ENCODE assay signal across 8 cellular contexts in genomic region chr14:36321004-36321381, GRCh38. TPM values are rescaled to one million over a fixed set of nuclear protein-coding genes. Genes with fewer than 3 reads are reported as not detected.
DNase-seq lines count a peak whose midpoint lies in the region; ATAC-seq and TF ChIP-seq lines count a peak whose summit lies in the region.
"Not testable (repeated sequence)": the region's sequence is repeated elsewhere in the genome, so short reads cannot be mapped to it uniquely, and the experiment has no call there.

No MANE protein-coding gene starts in this region.

- not testable (repeated sequence) for TF ChIP-seq CTCF in GM23338 (conservative IDR thresholded peaks at IDR 0.05; ENCODE audit: low read depth in 2 of 2); OCI-LY1 (IDR thresholded peaks at IDR 0.05; ENCODE audit: low read length); coronary artery (IDR thresholded peaks at IDR 0.05); hepatocyte (IDR thresholded peaks at IDR 0.05; ENCODE audit: poor library complexity)

- peak overlapping the region; percentile 53 for H3K4me2 ChIP-seq in GM23338
- peak overlapping the region; percentile 77 for H3K4me2 ChIP-seq in OCI-LY1 (ENCODE audit: low read length)
- peak overlapping the region; percentile 71 for H3K4me2 ChIP-seq in hepatocyte

- not testable (repeated sequence) for H3K27me3 Mint-ChIP-seq in GM23338 (ENCODE audit: insufficient read depth, low read depth, poor library complexity)
- peaks cover 12% of the 10 kb centered on the region for H3K27me3 Mint-ChIP-seq in activated T-cell treated with anti-CD3 and anti-CD28 coated beads, Interleukin-2, amount 50 U/mL, for 4 hours (ENCODE audit: low read depth)
- H3K27me3 Mint-ChIP-seq in naive thymus-derived CD8-positive, alpha-beta T cell: peaks cover 4 to 23% (median 11%) of the 10 kb centered on the region in 5 donors

- not testable (repeated sequence) for H4K20me1 ChIP-seq in GM23338 (replicated peaks; ENCODE audit: insufficient read depth); OCI-LY1 (ENCODE audit: insufficient read depth, low read length)
- peaks cover 27% of the 10 kb centered on the region for H4K20me1 ChIP-seq in hepatocyte (ENCODE audit: insufficient read depth, poor library complexity, severe bottlenecking)

- H3K9me2 ChIP-seq in GM23338 (ENCODE audit: insufficient read depth); OCI-LY1 (ENCODE audit: low read depth, low read length); hepatocyte (replicated peaks; ENCODE audit: insufficient read depth): not testable (repeated sequence)

- WGBS in hepatocyte (ENCODE audit: low lambda C conversion rate, missing lambda C conversion rate): 68% methylated on average over 7 of the region's 7 CpGs

- peak overlapping the region; percentile 94 for H3K27ac Mint-ChIP-seq in GM23338
- peak overlapping the region; percentile 87 to 98 (median 94) for H3K27ac Mint-ChIP-seq in naive thymus-derived CD8-positive, alpha-beta T cell
- H3K27ac Mint-ChIP-seq in stimulated activated effector memory CD8-positive, alpha-beta T cell treated with anti-CD3 and anti-CD28 coated beads, Interleukin-12 subunit alpha, Interleukin-12 subunit beta, amount 100 ng/mL, for 72 hours: peak overlapping the region; percentile 90

- H3F3A ChIP-seq in GM23338 (replicated peaks; ENCODE audit: low read depth); OCI-LY1 (ENCODE audit: insufficient read depth, low read length): not testable (repeated sequence)

- H3K4me1 ChIP-seq in ACC112 (ENCODE audit: control insufficient read depth, insufficient read depth, low read length, unreplicated experiment): peaks cover 20% of the 10 kb centered on the region
- H3K4me1 ChIP-seq in GM23338 (ENCODE audit: insufficient read depth): not testable (repeated sequence)
- H3K4me1 ChIP-seq in OCI-LY1 (ENCODE audit: insufficient read depth, low read length, severe bottlenecking): peaks cover 38% of the 10 kb centered on the region
- H3K4me1 ChIP-seq in hepatocyte (ENCODE audit: insufficient read depth): peaks cover 11% of the 10 kb centered on the region

- H3K4me3 ChIP-seq in ACC112 (ENCODE audit: low read depth, low read length) (peak overlapping the region; percentile 94), GM23338 (peak overlapping the region; percentile 73), OCI-LY1 (ENCODE audit: low read depth, low read length, poor library complexity, severe bottlenecking) (peak overlapping the region; percentile 99), coronary artery (peak overlapping the region; percentile 88), hepatocyte (peak overlapping the region; percentile 15)

- H3K27me3 ChIP-seq in ACC112 (ENCODE audit: insufficient read depth, low read length): peaks cover 43% of the 10 kb centered on the region
- not testable (repeated sequence) for H3K27me3 ChIP-seq in GM23338 (ENCODE audit: insufficient read depth); OCI-LY1 (ENCODE audit: insufficient read depth, low read length); hepatocyte

- DNase-seq in GM23338 (ENCODE audit: low spot score); activated T-cell treated with anti-CD3 and anti-CD28 coated beads, Interleukin-2, amount 50 U/mL, for 4 hours; coronary artery (ENCODE audit: low spot score); hepatocyte (ENCODE audit: low spot score); naive thymus-derived CD8-positive, alpha-beta T cell; stimulated activated effector memory CD8-positive, alpha-beta T cell treated with anti-CD3 and anti-CD28 coated beads, Interleukin-12 subunit alpha, Interleukin-12 subunit beta, amount 100 ng/mL, for 72 hours (ENCODE audit: low spot score in 2 of 2): not testable (repeated sequence)

- H3K79me2 ChIP-seq in ACC112 (ENCODE audit: control insufficient read depth, insufficient read depth, low read length, unreplicated experiment): peaks cover 40% of the 10 kb centered on the region
- H3K79me2 ChIP-seq in GM23338 (replicated peaks; ENCODE audit: insufficient read depth): peaks cover 42% of the 10 kb centered on the region
- peaks cover 43% of the 10 kb centered on the region for H3K79me2 ChIP-seq in OCI-LY1 (ENCODE audit: insufficient read depth, low read length)
- H3K79me2 ChIP-seq in hepatocyte: peaks cover 39% of the 10 kb centered on the region

- peak overlapping the region; percentile 88 for H3K4me3 Mint-ChIP-seq in GM23338
- peak overlapping the region; percentile 93 for H3K4me3 Mint-ChIP-seq in activated T-cell treated with anti-CD3 and anti-CD28 coated beads, Interleukin-2, amount 50 U/mL, for 4 hours
- H3K4me3 Mint-ChIP-seq in naive thymus-derived CD8-positive, alpha-beta T cell: peak overlapping the region; percentile 92 to 98 (median 96)
- peak overlapping the region; percentile 92 for H3K4me3 Mint-ChIP-seq in stimulated activated effector memory CD8-positive, alpha-beta T cell treated with anti-CD3 and anti-CD28 coated beads, Interleukin-12 subunit alpha, Interleukin-12 subunit beta, amount 100 ng/mL, for 72 hours

- H3K9me3 ChIP-seq in OCI-LY1 (ENCODE audit: low read length); hepatocyte (ENCODE audit: low read depth): not testable (repeated sequence)

- H3K4me1 Mint-ChIP-seq in GM23338: peaks cover 14% of the 10 kb centered on the region; the same call in 2 of the 3 replicates
- H3K4me1 Mint-ChIP-seq in activated T-cell treated with anti-CD3 and anti-CD28 coated beads, Interleukin-2, amount 50 U/mL, for 4 hours (ENCODE audit: low read depth): peaks cover 33% of the 10 kb centered on the region
- peaks cover 4 to 41% (median 22%) of the 10 kb centered on the region in 4 donors for H3K4me1 Mint-ChIP-seq in naive thymus-derived CD8-positive, alpha-beta T cell
- H3K4me1 Mint-ChIP-seq in stimulated activated effector memory CD8-positive, alpha-beta T cell treated with anti-CD3 and anti-CD28 coated beads, Interleukin-12 subunit alpha, Interleukin-12 subunit beta, amount 100 ng/mL, for 72 hours: not testable (repeated sequence)

- H3K36me3 Mint-ChIP-seq in GM23338 (ENCODE audit: low read depth); activated T-cell treated with anti-CD3 and anti-CD28 coated beads, Interleukin-2, amount 50 U/mL, for 4 hours (ENCODE audit: insufficient read depth); naive thymus-derived CD8-positive, alpha-beta T cell; stimulated activated effector memory CD8-positive, alpha-beta T cell treated with anti-CD3 and anti-CD28 coated beads, Interleukin-12 subunit alpha, Interleukin-12 subunit beta, amount 100 ng/mL, for 72 hours: not testable (repeated sequence)

- H2AFZ ChIP-seq in ACC112 (ENCODE audit: low read length, unreplicated experiment) (peak overlapping the region; percentile 96), GM23338 (peak overlapping the region; percentile 58; the same call in 1 of the 2 replicates), OCI-LY1 (ENCODE audit: low read length) (peak overlapping the region; percentile 97), hepatocyte (peak overlapping the region; percentile 79)

- POLR2A ChIA-PET in naive thymus-derived CD8-positive, alpha-beta T cell (lab: Charles Lee): interaction anchor here (1.4 kb wide), 1 partner anchor 495 kb away, joined by 4 read pairs; the partner anchor contains the start of gene BRMS1L

- not testable (repeated sequence) for ATAC-seq in GM23338; activated T-cell treated with anti-CD3 and anti-CD28 coated beads, Interleukin-2, amount 50 U/mL, for 4 hours; naive thymus-derived CD8-positive, alpha-beta T cell; stimulated activated effector memory CD8-positive, alpha-beta T cell treated with anti-CD3 and anti-CD28 coated beads, Interleukin-12 subunit alpha, Interleukin-12 subunit beta, amount 100 ng/mL, for 72 hours

- not testable (repeated sequence) for H3K36me3 ChIP-seq in ACC112 (ENCODE audit: insufficient read depth, low read length); GM23338 (ENCODE audit: insufficient read depth); OCI-LY1 (ENCODE audit: insufficient read depth, low read length); hepatocyte (replicated peaks; ENCODE audit: insufficient read depth, low read depth)

- H3K9me3 Mint-ChIP-seq in GM23338; activated T-cell treated with anti-CD3 and anti-CD28 coated beads, Interleukin-2, amount 50 U/mL, for 4 hours; naive thymus-derived CD8-positive, alpha-beta T cell; stimulated activated effector memory CD8-positive, alpha-beta T cell treated with anti-CD3 and anti-CD28 coated beads, Interleukin-12 subunit alpha, Interleukin-12 subunit beta, amount 100 ng/mL, for 72 hours: not testable (repeated sequence)

- H3K27ac ChIP-seq in ACC112 (ENCODE audit: low read depth, low read length); GM23338 (ENCODE audit: low read depth); OCI-LY1 (ENCODE audit: low read depth, low read length, poor library complexity, severe bottlenecking): not testable (repeated sequence)
- peak overlapping the region in 1 of 2 donors; percentile 79 for H3K27ac ChIP-seq in coronary artery
- peak overlapping the region; percentile 24 for H3K27ac ChIP-seq in hepatocyte

- peak overlapping the region; percentile 95; the same call in 1 of the 2 replicates for H3K9ac ChIP-seq in OCI-LY1 (ENCODE audit: low read length)

RNA-seq across cellular contexts. Expression of gene MBIP, which starts 0.6 kb away (rescaled TPM):
- 24.4 TPM in 2 replicates for total RNA-seq in GM23338 (2014; rRNA removed; shearing (Covaris generic))
- polyA plus RNA-seq in GM23338 (2016; fragmentation: Nextera tagmentation; extraction: Ambion mirVana) (44.4 and 49.7 TPM in 2 replicates), hepatocyte (28.4 and 33.0 TPM in 2 replicates)
- 10 to 100 TPM; 40.2 to 46.0 (median 44.1) TPM for total RNA-seq in activated T-cell treated with anti-CD3 and anti-CD28 coated beads, Interleukin-2, amount 50 U/mL, for 4 hours
- 27.8 and 30.1 TPM in 2 replicates for total RNA-seq in hepatocyte
- total RNA-seq in naive thymus-derived CD8-positive, alpha-beta T cell: 10 to 100 TPM; 24.7 to 24.9 TPM
- polyA plus RNA-seq in naive thymus-derived CD8-positive, alpha-beta T cell: 10 to 100 TPM; 11.3 to 19.5 (median 18.6) TPM

Comparison
In these comparisons a context has a peak if more than half of its experiments do, and no peak if none do; other contexts are left out.
1. H3K4me3 ChIP-seq: peak in every context shown above with its lines; median percentile 99 in OCI-LY1; 94 in ACC112; 88 in coronary artery; 73 in GM23338; 15 in hepatocyte.